12 cellular contexts compared by ENCODE assay signal in the genomic region with DNA sequence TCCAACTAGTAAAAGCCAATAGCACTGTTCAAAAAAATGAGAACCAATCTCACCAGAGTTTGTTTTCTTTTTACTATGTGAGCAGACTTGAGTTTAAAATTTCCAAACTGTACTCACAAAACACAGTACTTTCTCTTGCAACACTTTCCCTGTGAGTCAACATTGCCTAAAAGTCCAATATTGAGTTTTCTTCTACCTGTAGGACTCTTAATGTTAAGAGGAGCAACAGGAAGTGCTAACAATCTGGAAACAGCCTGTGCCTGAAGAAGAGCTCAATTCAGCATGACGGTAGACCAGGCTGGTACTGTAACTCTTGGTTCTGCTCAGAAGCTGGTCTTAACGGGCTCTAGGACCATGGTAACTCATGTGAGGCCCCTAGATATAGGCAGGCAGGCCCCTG.
A peak's percentile ranks its signal among the peaks of the same experiment; 100 is the strongest.
DNase-seq lines count a peak whose midpoint lies in the region; ATAC-seq, FAIRE-seq and TF ChIP-seq lines count a peak whose summit lies in the region.
"Had no signal": no experiment of that assay in that cellular context is flagged by ENCODE, and none has a peak within 500 bp of the region (broad histone marks: within the 10 kb centered on the region; RNA-seq: fewer than 3 reads in every experiment).

No MANE protein-coding gene starts in this region.

- H2AFZ ChIP-seq in mesenchymal stem cell (ENCODE audit: low read depth, low read length) = no peak overlapping the region

- peak overlapping the region; percentile 50 to 67 for H3K18ac ChIP-seq in mesenchymal stem cell (ENCODE audit: low read depth in 1 of 2, low read length in 2 of 2)

- peaks cover 14% of the 10 kb centered on the region for H3K4me1 ChIP-seq in mesenchymal stem cell (ENCODE audit: control insufficient read depth, insufficient read depth, low read depth, low read length)

- peak overlapping the region; percentile 59 for H4K8ac ChIP-seq in mesenchymal stem cell (ENCODE audit: low read length)

- peak overlapping the region in 1 of 2 experiments; percentile 29 for H3K4ac ChIP-seq in mesenchymal stem cell (ENCODE audit: low read depth in 1 of 2, low read length in 2 of 2)

- H3K4me3 Mint-ChIP-seq in activated naive CD8-positive, alpha-beta T cell treated with anti-CD3 and anti-CD28 coated beads, Interleukin-2, amount 10 ng/mL, durations not matched to agents 7 days and 5 days = no peak overlapping the region

- no peak overlapping the region for H3K4me3 ChIP-seq in mesenchymal stem cell (ENCODE audit: insufficient read depth in 1 of 2, low read depth in 1 of 2, low read length in 2 of 2)
- H3K4me3 ChIP-seq: adrenal gland had no signal

- TF ChIP-seq POLR2A in H54 (IDR thresholded peaks at IDR 0.05; ENCODE audit: low read depth, low read length) = no peak

- no peaks in the 10 kb centered on the region for H3K27me3 Mint-ChIP-seq in activated naive CD8-positive, alpha-beta T cell treated with anti-CD3 and anti-CD28 coated beads, Interleukin-2, amount 10 ng/mL, durations not matched to agents 7 days and 5 days

- H3K9ac ChIP-seq in mesenchymal stem cell (ENCODE audit: low read length) = no peak overlapping the region

- peak; percentile 71 for FAIRE-seq in H54 (lab: Jason Lieb, UNC)
- FAIRE-seq: GM18507 had no signal

- H3K79me1 ChIP-seq in mesenchymal stem cell (replicated peaks; ENCODE audit: low read length, poor library complexity, severe bottlenecking) = peaks cover 2% of the 10 kb centered on the region

- no peak overlapping the region for H4K91ac ChIP-seq in mesenchymal stem cell (ENCODE audit: low read length)

- POLR2A ChIA-PET in activated naive CD8-positive, alpha-beta T cell treated with anti-CD3 and anti-CD28 coated beads, Interleukin-2, amount 10 ng/mL, durations not matched to agents 7 days and 5 days (lab: Charles Lee) = no interaction called here

- H3K4me2 ChIP-seq in mesenchymal stem cell (ENCODE audit: low read length, poor library complexity, severe bottlenecking) = no peak overlapping the region

- H3K14ac ChIP-seq in mesenchymal stem cell (ENCODE audit: low read length in 2 of 2) = no peak overlapping the region

- peaks cover 4% of the 10 kb centered on the region for H3K36me3 Mint-ChIP-seq in activated naive CD8-positive, alpha-beta T cell treated with anti-CD3 and anti-CD28 coated beads, Interleukin-2, amount 10 ng/mL, durations not matched to agents 7 days and 5 days

- 76% methylated on average over 2 of the region's 2 CpGs for WGBS in mesenchymal stem cell

- H3K36me3 ChIP-seq in mesenchymal stem cell (ENCODE audit: control insufficient read depth in 1 of 2, insufficient read depth in 2 of 2, low read depth in 1 of 2, low read length in 2 of 2) = no peaks in the 10 kb centered on the region
- H3K36me3 ChIP-seq: adrenal gland had no signal

- no peak overlapping the region for H2BK15ac ChIP-seq in mesenchymal stem cell (ENCODE audit: low read depth, poor library complexity, severe bottlenecking)

- H3K27ac Mint-ChIP-seq in activated naive CD8-positive, alpha-beta T cell treated with anti-CD3 and anti-CD28 coated beads, Interleukin-2, amount 10 ng/mL, durations not matched to agents 7 days and 5 days = no peak overlapping the region

- no peak overlapping the region for H3K23ac ChIP-seq in mesenchymal stem cell (ENCODE audit: low read length in 2 of 2)

- DNase-seq in AML-193 (lab: John Stamatoyannopoulos, UW) (peak; percentile 58 to 62), H54 (ENCODE audit: insufficient read length, low spot score) (no peak), mesenchymal stem cell (peak; percentile 44), DMS 273 (lab: John Stamatoyannopoulos, UW; ENCODE audit: unreplicated experiment) (no peak), HuH-7.5 (ENCODE audit: low spot score) (no peak), EL (no peak), AG08395 (ENCODE audit: low spot score) (no peak)
- DNase-seq in activated naive CD8-positive, alpha-beta T cell treated with anti-CD3 and anti-CD28 coated beads, Interleukin-2, amount 10 ng/mL, durations not matched to agents 7 days and 5 days = no peak
- DNase-seq: adrenal gland; NCI-H2107; stimulated activated CD4-positive, alpha-beta T cell treated with anti-CD3 and anti-CD28 coated beads, Interleukin-2, amount 100 ng/mL, for 48 hours had no signal

- H3K27me3 ChIP-seq in mesenchymal stem cell (ENCODE audit: control insufficient read depth in 1 of 2, insufficient read depth in 1 of 2, low read length in 2 of 2) = no peaks in the 10 kb centered on the region
- H3K27me3 ChIP-seq: adrenal gland had no signal

- no peaks in the 10 kb centered on the region for H3K9me3 Mint-ChIP-seq in activated naive CD8-positive, alpha-beta T cell treated with anti-CD3 and anti-CD28 coated beads, Interleukin-2, amount 10 ng/mL, durations not matched to agents 7 days and 5 days

- H2BK5ac ChIP-seq in mesenchymal stem cell (ENCODE audit: low read depth, low read length, poor library complexity, severe bottlenecking) = no peak overlapping the region

- no peak overlapping the region for H2BK120ac ChIP-seq in mesenchymal stem cell (ENCODE audit: low read depth, low read length)

- H3K27ac ChIP-seq in mesenchymal stem cell (ENCODE audit: low read length, poor library complexity, severe bottlenecking) = no peak overlapping the region
- H3K27ac ChIP-seq: adrenal gland had no signal

- peak; percentile 24 for ATAC-seq in activated naive CD8-positive, alpha-beta T cell treated with anti-CD3 and anti-CD28 coated beads, Interleukin-2, amount 10 ng/mL, durations not matched to agents 7 days and 5 days (ENCODE audit: low read depth)

- H2BK12ac ChIP-seq in mesenchymal stem cell (ENCODE audit: low read length in 2 of 2) = peak overlapping the region in 1 of 2 experiments; percentile 37

- no peaks in the 10 kb centered on the region for H3K9me3 ChIP-seq in mesenchymal stem cell (ENCODE audit: control insufficient read depth, low read length)
- H3K9me3 ChIP-seq: adrenal gland had no signal

- peaks cover 42% of the 10 kb centered on the region for H3K4me1 Mint-ChIP-seq in activated naive CD8-positive, alpha-beta T cell treated with anti-CD3 and anti-CD28 coated beads, Interleukin-2, amount 10 ng/mL, durations not matched to agents 7 days and 5 days

- no peak overlapping the region for H2AK5ac ChIP-seq in mesenchymal stem cell (ENCODE audit: low read length, severe bottlenecking)

Comparison
In these comparisons a context has a peak if more than half of its experiments do, and no peak if none do; other contexts are left out.
1. DNase-seq: peak in AML-193 (2 of 2) and mesenchymal stem cell (single experiment); none in H54 (single experiment), activated naive CD8-positive, alpha-beta T cell treated with anti-CD3 and anti-CD28 coated beads, Interleukin-2, amount 10 ng/mL, durations not matched to agents 7 days and 5 days (single experiment), DMS 273 (single experiment), HuH-7.5 (single experiment), EL (single experiment) and AG08395 (single experiment).